Comparison of ENCODE assay signal across 27 cellular contexts in the genomic region with DNA sequence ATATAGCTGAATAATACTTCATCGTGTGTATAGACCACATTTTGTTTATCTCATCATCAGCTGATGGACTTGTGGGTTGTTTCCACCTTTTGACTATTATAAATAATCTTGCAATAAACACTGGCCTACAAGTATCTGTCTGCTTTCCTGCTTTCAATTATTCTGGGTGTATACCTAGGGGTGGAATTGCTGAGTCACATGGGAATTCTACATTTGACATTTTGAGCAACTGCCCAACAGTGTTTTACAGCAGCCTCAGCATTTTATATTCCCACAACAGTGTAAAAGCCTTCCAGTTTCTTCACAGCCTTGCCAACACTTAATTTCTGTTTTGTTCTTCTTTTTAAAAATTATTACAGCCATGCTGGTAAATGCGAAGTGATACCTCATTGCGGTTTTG.
DNase-seq lines count a peak whose midpoint lies in the region; ATAC-seq, FAIRE-seq and TF ChIP-seq lines count a peak whose summit lies in the region.
"Had no signal": no experiment of that assay in that cellular context is flagged by ENCODE, and none has a peak within 500 bp of the region (broad histone marks: within the 10 kb centered on the region; RNA-seq: fewer than 3 reads in every experiment).

No MANE protein-coding gene starts in this region.

- H3K36me3 ChIP-seq in mammary epithelial cell (ENCODE audit: insufficient read depth, low read length) = no peaks in the 10 kb centered on the region
- H3K36me3 ChIP-seq in keratinocyte (ENCODE audit: control insufficient read depth in 2 of 2, extremely low read depth in 1 of 2, insufficient read depth in 2 of 2, low read length in 2 of 2) = no peaks in the 10 kb centered on the region
- H3K36me3 ChIP-seq: adrenal gland, thyroid gland, WERI-Rb-1 had no signal

- H3K4me1 ChIP-seq in mammary epithelial cell (ENCODE audit: insufficient read depth, low read length) = peaks cover 9% of the 10 kb centered on the region
- peaks cover 10% of the 10 kb centered on the region for H3K4me1 ChIP-seq in keratinocyte (ENCODE audit: control insufficient read depth, extremely low read depth, insufficient read depth, low read length)
- H3K4me1 ChIP-seq: adrenal gland had no signal

- dilution Hi-C loops in mammary epithelial cell (cut with HindIII; ENCODE audit: low sequenced_read_pairs) (no loop called here), keratinocyte (cut with MboI; ENCODE audit: extremely low pct_ligation_motif_present, low sequenced_read_pairs) (no loop called here)

- H3K9ac ChIP-seq in mammary epithelial cell (ENCODE audit: insufficient read depth, low read length) = no peak overlapping the region
- no peak overlapping the region for H3K9ac ChIP-seq in keratinocyte (ENCODE audit: control insufficient read depth, extremely low read depth, insufficient read depth, low read length)

- no peak for ATAC-seq in HG03139 (IDR thresholded peaks at IDR 0.05; ENCODE audit: unreplicated experiment)
- ATAC-seq: stimulated activated naive CD8-positive, alpha-beta T cell treated with anti-CD3 and anti-CD28 coated beads, Interleukin-15, Interleukin-2, amounts not matched to agents 100 U/mL and 50 U/mL, for 24 hours had no signal

- H4K20me1 ChIP-seq in mammary epithelial cell (ENCODE audit: insufficient read depth, low read length) (no peaks in the 10 kb centered on the region), keratinocyte (ENCODE audit: control insufficient read depth, extremely low read depth, insufficient read depth, low read length) (no peaks in the 10 kb centered on the region)

- no peak overlapping the region for H3K4me2 ChIP-seq in mammary epithelial cell (ENCODE audit: insufficient read depth, low read depth, low read length)
- H3K4me2 ChIP-seq in keratinocyte (ENCODE audit: control insufficient read depth, extremely low read depth, insufficient read depth, low read depth, low read length) = no peak overlapping the region

- no peak for FAIRE-seq in keratinocyte (lab: Jason Lieb, UNC)
- FAIRE-seq: endothelial cell of umbilical vein, HTR-8/SVneo had no signal

- no peak for TF ChIP-seq CTCF in mammary epithelial cell (conservative IDR thresholded peaks at IDR 0.05 in 1 of 2, IDR thresholded peaks at IDR 0.05 in 1 of 2; ENCODE audit: extremely low read depth in 1 of 2, insufficient read depth in 1 of 2, low read depth in 1 of 2, low read length in 2 of 2)
- TF ChIP-seq CTCF in keratinocyte (optimal IDR thresholded peaks at IDR 0.05 in 1 of 3, IDR thresholded peaks at IDR 0.05 in 1 of 3, conservative IDR thresholded peaks at IDR 0.05 in 1 of 3; ENCODE audit: extremely low read depth in 1 of 3, insufficient read depth in 2 of 3, low read length in 3 of 3) = no peak
- TF ChIP-seq CTCF in GM13976 (IDR thresholded peaks at IDR 0.05; ENCODE audit: borderline replicate concordance, control extremely low read depth, extremely low read depth, insufficient read depth, missing control alignments) = no peak
- TF ChIP-seq CTCF in GM13977 (IDR thresholded peaks at IDR 0.05; ENCODE audit: extremely low read depth, insufficient read depth, missing control alignments) = no peak

- H3K27me3 ChIP-seq in mammary epithelial cell (ENCODE audit: insufficient read depth, low read length) (no peaks in the 10 kb centered on the region), keratinocyte (ENCODE audit: control insufficient read depth, extremely low read depth, insufficient read depth, low read length) (no peaks in the 10 kb centered on the region)
- H3K27me3 ChIP-seq: adrenal gland, thyroid gland had no signal

- in situ Hi-C loops in mammary epithelial cell (cut with MboI; ENCODE audit: low sequenced_read_pairs in 2 of 2) = no loop called here
- in situ Hi-C loops in GM13976 (cut with MboI; ENCODE audit: low sequenced_read_pairs, unreplicated experiment) = no loop called here
- in situ Hi-C loops in GM13977 (cut with MboI; ENCODE audit: low pct_unique_long_range_greater_than_20kb, low sequenced_read_pairs, unreplicated experiment) = no loop called here

- H3K27ac ChIP-seq in mammary epithelial cell (ENCODE audit: insufficient read depth, low read depth, low read length) = no peak overlapping the region
- no peak overlapping the region for H3K27ac ChIP-seq in keratinocyte (ENCODE audit: control insufficient read depth, insufficient read depth, low read length)
- H3K27ac ChIP-seq: adrenal gland, skin epidermis, thyroid gland, WERI-Rb-1 had no signal

- H3K9me3 ChIP-seq in mammary epithelial cell (replicated peaks; ENCODE audit: insufficient read depth, low read length) = no peaks in the 10 kb centered on the region
- H3K9me3 ChIP-seq in keratinocyte (ENCODE audit: control insufficient read depth, low read depth, low read length) = no peaks in the 10 kb centered on the region
- H3K9me3 ChIP-seq: adrenal gland, thyroid gland had no signal

- no peaks in the 10 kb centered on the region for H3K9me1 ChIP-seq in keratinocyte (ENCODE audit: control insufficient read depth, extremely low read depth, insufficient read depth, low read length)

- intact Hi-C loops in mammary epithelial cell (cut with micrococcal nuclease) = no loop called here

- 94% methylated on average over 3 of the region's 3 CpGs for WGBS in mammary epithelial cell (ENCODE audit: low coverage, missing lambda C conversion rate)

- CTCF ChIA-PET in mammary epithelial cell (lab: Charles Lee; ENCODE audit: low non-redundant PET) = interaction anchor here (0.6 kb wide), 1 partner anchor 39 kb away, joined by 5 read pairs; no protein-coding TSS in a partner anchor

- no TSS peak for BruUV-seq in mammary epithelial cell (replicated peaks; lab: Mats Ljungman, UMichigan)

- no peak overlapping the region for H3K4me3 ChIP-seq in mammary epithelial cell (replicated peaks in 1 of 3; ENCODE audit: insufficient read depth in 1 of 3, low read depth in 2 of 3, low read length in 3 of 3)
- no peak overlapping the region for H3K4me3 ChIP-seq in keratinocyte (ENCODE audit: control insufficient read depth in 2 of 3, extremely low read depth in 1 of 3, insufficient read depth in 2 of 3, low read depth in 1 of 3, low read length in 3 of 3)
- H3K4me3 ChIP-seq: adrenal gland, skin epidermis, thyroid gland had no signal

- DNase-seq in EH (ENCODE audit: low read depth) (peak; percentile 69), M059J (ENCODE audit: low read depth) (peak; percentile 83), mammary epithelial cell (peak; percentile 43), keratinocyte (ENCODE audit: low read depth, low spot score) (no peak), GM13976 (ENCODE audit: low spot score) (no peak), GM13977 (ENCODE audit: low spot score) (no peak), A172 (ENCODE audit: low spot score) (no peak)
- DNase-seq: activated CD4-positive, alpha-beta T cell treated with anti-CD3 and anti-CD28 coated beads, Interleukin-2, amount 50 U/mL, for 48 hours; activated effector memory CD4-positive, alpha-beta T cell treated with anti-CD3 and anti-CD28 coated beads, Interleukin-2, amount 50 U/mL, for 16 hours; adrenal gland; CD4-positive, alpha-beta memory T cell; GF-D8; GOT3; midbrain; NCI-H1417; NCI-H2171; NCI-H774; OCI-M1; posterior cingulate gyrus; stimulated activated CD4-positive, alpha-beta T cell treated with anti-CD3 and anti-CD28 coated beads, Interleukin-4, amount 100 ng/mL, for 1 hour; stimulated activated naive CD8-positive, alpha-beta T cell treated with anti-CD3 and anti-CD28 coated beads, Interleukin-15, Interleukin-2, amounts not matched to agents 100 U/mL and 50 U/mL, for 24 hours; thyroid gland; WERI-Rb-1 had no signal

- H2AFZ ChIP-seq in mammary epithelial cell (ENCODE audit: low read depth, low read length) (no peak overlapping the region), keratinocyte (ENCODE audit: control insufficient read depth, low read length) (peak overlapping the region; percentile 16)

- H3K79me2 ChIP-seq in mammary epithelial cell (ENCODE audit: insufficient read depth, low read length) = no peaks in the 10 kb centered on the region
- H3K79me2 ChIP-seq in keratinocyte (ENCODE audit: control insufficient read depth, insufficient read depth, low read length) = no peaks in the 10 kb centered on the region

Comparison
In these comparisons a context has a peak if more than half of its experiments do, and no peak if none do; other contexts are left out.
1. DNase-seq: peak in EH (single experiment), M059J (single experiment) and mammary epithelial cell (single experiment); none in keratinocyte (single experiment), GM13976 (single experiment), GM13977 (single experiment) and A172 (single experiment).